ENCODE assay signal across 30 cellular contexts in the genomic region with DNA sequence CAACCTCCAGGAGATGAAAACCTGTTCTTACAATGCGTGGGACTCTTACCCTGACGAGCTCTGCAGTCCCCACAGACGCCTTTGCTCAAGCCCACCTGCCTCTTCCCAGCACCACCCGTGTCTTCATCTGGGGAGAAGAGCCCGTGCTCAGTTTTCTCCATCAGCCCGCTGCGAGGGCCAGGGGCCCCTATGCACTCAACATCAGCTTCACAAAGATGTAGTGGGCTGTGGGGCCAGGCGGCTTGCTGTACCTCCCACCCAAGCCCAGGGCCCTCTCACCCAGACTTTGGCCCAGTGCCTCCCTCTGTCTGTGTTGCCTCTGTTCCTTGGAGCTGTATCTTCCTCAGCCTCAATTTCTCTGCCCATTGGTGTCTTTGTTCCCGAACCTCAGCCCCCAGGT.
"Had no signal": no experiment of that assay in that cellular context is flagged by ENCODE, and none has a peak within 500 bp of the region (broad histone marks: within the 10 kb centered on the region; RNA-seq: fewer than 3 reads in every experiment).

No MANE protein-coding gene starts in this region.

- H3K27me3 ChIP-seq: pancreas, testis, thyroid gland, upper lobe of left lung, vagina had no signal

- H3K27ac Mint-ChIP-seq: immature natural killer cell; mesothelial cell of epicardium; naive B cell; natural killer cell; stimulated activated naive B cell treated with anti-CD40 and anti-IgM and Interleukin-4, amounts not matched to agents 10 μg/mL and 1 μg/mL and 100 μg/mL, for 72 hours had no signal

- H3K4me1 ChIP-seq: left lung, pancreas, prostate gland, stomach, testis, thyroid gland, transverse colon, upper lobe of left lung, vagina had no signal

- DNase-seq: hippocampal formation; immature natural killer cell; islet precursor cell; kidney glomerular epithelial cell; left cardiac atrium; mesendoderm; naive B cell; natural killer cell; nucleus accumbens; retina; stimulated activated CD4-positive, alpha-beta T cell treated with anti-CD3 and anti-CD28 coated beads, Interleukin-12 subunit alpha, Interleukin-12 subunit beta, amount 100 ng/mL, for 4 hours; stimulated activated CD4-positive, alpha-beta T cell treated with anti-CD3 and anti-CD28 coated beads, Interleukin-15, amount 100 ng/mL, for 24 hours; stimulated activated CD4-positive, alpha-beta T cell treated with anti-CD3 and anti-CD28 coated beads, Interleukin-2, amount 100 ng/mL, for 24 hours; stimulated activated CD4-positive, alpha-beta T cell treated with anti-CD3 and anti-CD28 coated beads, Interleukin-4, amount 100 ng/mL, for 1 hour; stimulated activated naive B cell treated with anti-CD40 and anti-IgM and Interleukin-4, amounts not matched to agents 10 μg/mL and 1 μg/mL and 100 μg/mL, for 72 hours; stimulated activated naive CD8-positive, alpha-beta T cell treated with anti-CD3 and anti-CD28 coated beads, Interleukin-15, Interleukin-2, amounts not matched to agents 100 U/mL and 50 U/mL, for 24 hours; stomach; testis; thyroid gland; transverse colon; upper lobe of left lung had no signal

- H3K4me1 Mint-ChIP-seq: immature natural killer cell, mesothelial cell of epicardium, natural killer cell had no signal

- H3K4me3 ChIP-seq: left lung, lung, pancreas, prostate gland, skin epidermis, stomach, testis, thyroid gland, transverse colon, upper lobe of left lung, vagina had no signal

- H3K36me3 Mint-ChIP-seq: mesothelial cell of epicardium, natural killer cell had no signal

- H3K4me3 Mint-ChIP-seq: immature natural killer cell; mesothelial cell of epicardium; natural killer cell; stimulated activated naive B cell treated with anti-CD40 and anti-IgM and Interleukin-4, amounts not matched to agents 10 μg/mL and 1 μg/mL and 100 μg/mL, for 72 hours had no signal

- H3K27ac ChIP-seq: left lung, pancreas, prostate gland, skin epidermis, stomach, testis, thyroid gland, transverse colon, upper lobe of left lung, vagina had no signal

- ATAC-seq: left cardiac atrium; left lung; natural killer cell; pancreas; right cardiac atrium; sciatic nerve; stimulated activated naive B cell treated with anti-CD40 and anti-IgM and Interleukin-4, amounts not matched to agents 10 μg/mL and 1 μg/mL and 100 μg/mL, for 72 hours; stimulated activated naive CD8-positive, alpha-beta T cell treated with anti-CD3 and anti-CD28 coated beads, Interleukin-15, Interleukin-2, amounts not matched to agents 100 U/mL and 50 U/mL, for 24 hours had no signal

- H3K9me3 ChIP-seq: pancreas, prostate gland, testis, thyroid gland, transverse colon, vagina had no signal

- H3K36me3 ChIP-seq: left lung, pancreas, prostate gland, stomach, thyroid gland, transverse colon, upper lobe of left lung, vagina had no signal
